Comparison of ENCODE assay signal across 19 cellular contexts in the genomic region with DNA sequence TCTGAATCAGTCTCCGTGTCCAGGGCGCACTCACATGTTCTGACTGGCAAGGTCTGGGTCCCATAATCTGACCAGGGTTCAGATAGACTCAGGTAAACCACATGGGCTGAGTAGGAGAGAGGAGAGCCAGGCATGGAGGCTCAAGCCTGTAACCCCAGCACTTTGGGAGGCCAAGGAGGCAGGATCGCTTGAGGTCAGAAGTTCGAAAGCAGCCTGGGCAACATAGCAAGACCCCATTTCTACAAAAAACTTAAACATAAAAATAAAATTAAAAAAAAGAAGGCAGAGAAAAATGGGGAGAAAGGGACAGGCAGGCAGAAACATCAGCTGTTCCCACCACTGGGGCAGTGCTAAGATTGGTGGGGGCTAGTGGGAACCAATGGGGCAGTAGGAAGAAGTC. TPM values are rescaled to one million over a fixed set of nuclear protein-coding genes. Genes with fewer than 3 reads are reported as not detected.
DNase-seq lines count a peak whose midpoint lies in the region; ATAC-seq and TF ChIP-seq lines count a peak whose summit lies in the region.
"Had no signal": no experiment of that assay in that cellular context is flagged by ENCODE, and none has a peak within 500 bp of the region (broad histone marks: within the 10 kb centered on the region; RNA-seq: fewer than 3 reads in every experiment).

No MANE protein-coding gene starts in this region.

- POLR2A ChIA-PET in SK-N-SH (lab: Yijun Ruan, JAX), result no interaction called here

- H3F3A ChIP-seq in SK-N-SH (replicated peaks; ENCODE audit: insufficient read depth), result peaks cover 13% of the 10 kb centered on the region

- H3K36me3 ChIP-seq in gastrocnemius medialis (peaks cover 0 to 61% of the 10 kb centered on the region in 2 donors), SK-N-SH (replicated peaks in 1 of 2; ENCODE audit: control insufficient read depth in 1 of 2, insufficient read depth in 2 of 2, low read length in 1 of 2) (peaks cover 45 to 79% of the 10 kb centered on the region in 2 experiments)

- no peak for TF ChIP-seq RAD21 in SK-N-SH (IDR thresholded peaks at IDR 0.05; ENCODE audit: low read length)

- peaks cover 36% of the 10 kb centered on the region for H3K36me3 Mint-ChIP-seq in activated naive CD8-positive, alpha-beta T cell treated with anti-CD3 and anti-CD28 coated beads for 36 hours
- peaks cover 43% of the 10 kb centered on the region for H3K36me3 Mint-ChIP-seq in activated naive CD8-positive, alpha-beta T cell treated with anti-CD3 and anti-CD28 coated beads, Interleukin-2, amount 50 U/mL, for 24 hours (ENCODE audit: low read depth)
- peaks cover 68% of the 10 kb centered on the region for H3K36me3 Mint-ChIP-seq in central memory CD8-positive, alpha-beta T cell (ENCODE audit: insufficient read depth)

- H3K4me3 Mint-ChIP-seq in activated naive CD8-positive, alpha-beta T cell treated with anti-CD3 and anti-CD28 coated beads for 36 hours, result no peak overlapping the region
- H3K4me3 Mint-ChIP-seq in activated naive CD8-positive, alpha-beta T cell treated with anti-CD3 and anti-CD28 coated beads, Interleukin-2, amount 50 U/mL, for 24 hours, result no peak overlapping the region
- peak overlapping the region; percentile 7 for H3K4me3 Mint-ChIP-seq in central memory CD8-positive, alpha-beta T cell

- intact Hi-C loops in gastrocnemius medialis (cut with DNase I; ENCODE audit: low total_unique reads), result no loop called here

- no peak for TF ChIP-seq POLR2A in gastrocnemius medialis (IDR thresholded peaks at IDR 0.05)

- no peak overlapping the region for H3K4me2 ChIP-seq in SK-N-SH

- H3K4me1 ChIP-seq in gastrocnemius medialis, result peaks cover 20 to 25% of the 10 kb centered on the region in 2 donors
- H3K4me1 ChIP-seq in SK-N-SH (ENCODE audit: control insufficient read depth in 1 of 2, insufficient read depth in 2 of 2, low read depth in 1 of 2, low read length in 1 of 2), result peaks cover 9 to 16% of the 10 kb centered on the region in 2 experiments

- H3K4me1 Mint-ChIP-seq in activated naive CD8-positive, alpha-beta T cell treated with anti-CD3 and anti-CD28 coated beads for 36 hours, result peaks cover 25% of the 10 kb centered on the region
- H3K4me1 Mint-ChIP-seq in activated naive CD8-positive, alpha-beta T cell treated with anti-CD3 and anti-CD28 coated beads, Interleukin-2, amount 50 U/mL, for 24 hours, result peaks cover 29% of the 10 kb centered on the region
- H3K4me1 Mint-ChIP-seq in central memory CD8-positive, alpha-beta T cell, result peaks cover 42% of the 10 kb centered on the region

- H3K27ac Mint-ChIP-seq in activated naive CD8-positive, alpha-beta T cell treated with anti-CD3 and anti-CD28 coated beads for 36 hours, result peak overlapping the region; percentile 13
- no peak overlapping the region for H3K27ac Mint-ChIP-seq in activated naive CD8-positive, alpha-beta T cell treated with anti-CD3 and anti-CD28 coated beads, Interleukin-2, amount 50 U/mL, for 24 hours
- peak overlapping the region; percentile 76 for H3K27ac Mint-ChIP-seq in central memory CD8-positive, alpha-beta T cell (ENCODE audit: low read depth)

- peak overlapping the region in 3 of 4 donors; percentile 33 to 94 (median 52) for H3K27ac ChIP-seq in gastrocnemius medialis
- H3K27ac ChIP-seq in SK-N-SH (ENCODE audit: low read depth in 2 of 2, low read length in 1 of 2), result no peak overlapping the region

- no peaks in the 10 kb centered on the region for H3K9me3 Mint-ChIP-seq in activated naive CD8-positive, alpha-beta T cell treated with anti-CD3 and anti-CD28 coated beads for 36 hours
- H3K9me3 Mint-ChIP-seq in activated naive CD8-positive, alpha-beta T cell treated with anti-CD3 and anti-CD28 coated beads, Interleukin-2, amount 50 U/mL, for 24 hours, result no peaks in the 10 kb centered on the region
- H3K9me3 Mint-ChIP-seq in central memory CD8-positive, alpha-beta T cell, result no peaks in the 10 kb centered on the region
- H3K9me3 Mint-ChIP-seq: CD4-positive, CD25-positive, alpha-beta regulatory T cell had no signal

- H3K9ac ChIP-seq in SK-N-SH, result no peak overlapping the region

- no peak for DNase-seq in activated naive CD8-positive, alpha-beta T cell treated with anti-CD3 and anti-CD28 coated beads for 36 hours
- DNase-seq in activated naive CD8-positive, alpha-beta T cell treated with anti-CD3 and anti-CD28 coated beads, Interleukin-2, amount 50 U/mL, for 24 hours, result no peak
- peak; percentile 6 for DNase-seq in HuH-7.5 (ENCODE audit: low spot score)
- no peak for DNase-seq in central memory CD8-positive, alpha-beta T cell (ENCODE audit: low spot score in 2 of 2)
- DNase-seq in gastrocnemius medialis, result peak in 1 of 2 donors; percentile 18
- DNase-seq in SW480 (ENCODE audit: low spot score), result no peak
- DNase-seq in retina, result no peak
- no peak for DNase-seq in SK-N-SH
- DNase-seq: CD4-positive, CD25-positive, alpha-beta regulatory T cell; EL; KBM-7; NCI-H1092 treated with DMSO at 0.1 percent for 48 hours; NCI-H146; NCI-H2029; NCI-H345; NCI-H524; NCI-H774; NK-92 treated with Interleukin-12 subunit alpha and Interleukin-12 subunit beta, amount 100 ng/mL, for 24 hours; SIG-M5 had no signal

- no peaks in the 10 kb centered on the region for H3K27me3 Mint-ChIP-seq in activated naive CD8-positive, alpha-beta T cell treated with anti-CD3 and anti-CD28 coated beads for 36 hours
- H3K27me3 Mint-ChIP-seq in activated naive CD8-positive, alpha-beta T cell treated with anti-CD3 and anti-CD28 coated beads, Interleukin-2, amount 50 U/mL, for 24 hours, result no peaks in the 10 kb centered on the region
- no peaks in the 10 kb centered on the region for H3K27me3 Mint-ChIP-seq in central memory CD8-positive, alpha-beta T cell
- H3K27me3 Mint-ChIP-seq: CD4-positive, CD25-positive, alpha-beta regulatory T cell had no signal

- WGBS in SK-N-SH (ENCODE audit: low lambda C conversion rate), result 98% methylated on average over 4 of the region's 4 CpGs

- no peaks in the 10 kb centered on the region for H3K9me3 ChIP-seq in gastrocnemius medialis
- no peaks in the 10 kb centered on the region for H3K9me3 ChIP-seq in SK-N-SH

- in situ Hi-C loops in gastrocnemius medialis (cut with MboI; ENCODE audit: low sequenced_read_pairs in 4 of 4), result loop anchor here in 1 of 4 donors (25.0 kb wide), 1 partner anchor 932 kb away; a partner anchor contains a TSS

- no peaks in the 10 kb centered on the region for H3K9me2 ChIP-seq in SK-N-SH

- no peak for ATAC-seq in activated naive CD8-positive, alpha-beta T cell treated with anti-CD3 and anti-CD28 coated beads, Interleukin-2, amount 50 U/mL, for 24 hours
- ATAC-seq in central memory CD8-positive, alpha-beta T cell (replicated peaks; ENCODE audit: extremely low read depth, poor library complexity, severe bottlenecking), result no peak
- ATAC-seq in gastrocnemius medialis, result no peak

- CTCF ChIA-PET in SK-N-SH (lab: Yijun Ruan, JAX), result no interaction called here

- H3K27me3 ChIP-seq in gastrocnemius medialis (no peaks in the 10 kb centered on the region), SK-N-SH (ENCODE audit: insufficient read depth) (no peaks in the 10 kb centered on the region)

- TF ChIP-seq EP300 in SK-N-SH (IDR thresholded peaks at IDR 0.05; ENCODE audit: borderline replicate concordance in 1 of 2, low read depth in 1 of 2, low read length in 1 of 2), result no peak

- peaks cover 36% of the 10 kb centered on the region for H4K20me1 ChIP-seq in SK-N-SH (ENCODE audit: insufficient read depth)

- TF ChIP-seq CTCF in gastrocnemius medialis (IDR thresholded peaks at IDR 0.05 in 4 of 5, conservative IDR thresholded peaks at IDR 0.05 in 1 of 5), result no peak
- no peak for TF ChIP-seq CTCF in SK-N-SH (IDR thresholded peaks at IDR 0.05)

- peaks cover 56% of the 10 kb centered on the region for H3K79me2 ChIP-seq in SK-N-SH (ENCODE audit: insufficient read depth)

- H2AFZ ChIP-seq in SK-N-SH (ENCODE audit: low read depth), result no peak overlapping the region

- H3K4me3 ChIP-seq in gastrocnemius medialis (no peak overlapping the region), SK-N-SH (ENCODE audit: low read depth in 2 of 2, low read length in 1 of 2) (no peak overlapping the region)

TF ChIP-seq in SK-N-SH, 30 proteins besides CTCF, POLR2A, EP300 and RAD21 (continues in another document):
- no peak for TF ChIP-seq GABPA (IDR thresholded peaks at IDR 0.05; ENCODE audit: low read depth)
- TF ChIP-seq SMC3 (IDR thresholded peaks at IDR 0.05; ENCODE audit: low read depth, low read length), result no peak
- no peak for TF ChIP-seq YY1 (IDR thresholded peaks at IDR 0.05; ENCODE audit: low read depth)

RNA-seq across cellular contexts. Expression of a gene that starts 5.4 kb away (rescaled TPM):
- 10 to 100 TPM; 26.8 to 27.0 TPM for total RNA-seq in activated naive CD8-positive, alpha-beta T cell treated with anti-CD3 and anti-CD28 coated beads for 36 hours
- 100 to 1,000 TPM in 1 of 4 donors, 10 to 100 TPM in 3; 68.2 to 128 (median 78.6) TPM for total RNA-seq in gastrocnemius medialis
- 105 and 123 TPM in 2 replicates for polyA plus RNA-seq in SK-N-SH (2012; rRNA removed)
- polyA plus RNA-seq in SK-N-SH (2012; cell fraction: cytosol; rRNA removed), result 83.4 and 97.1 TPM in 2 replicates
- polyA plus RNA-seq in SK-N-SH (2012; cell fraction: nucleus; rRNA removed), result 137 and 155 TPM in 2 replicates

RNA-seq across cellular contexts. Expression of a gene that starts 5.6 kb away (rescaled TPM):
- total RNA-seq in activated naive CD8-positive, alpha-beta T cell treated with anti-CD3 and anti-CD28 coated beads for 36 hours, result 10 to 100 TPM; 27.7 to 29.8 TPM
- total RNA-seq in gastrocnemius medialis, result 10 to 100 TPM; 16.2 to 49.4 (median 22.8) TPM
- polyA plus RNA-seq in SK-N-SH (2012; rRNA removed), result 15.4 and 17.3 TPM in 2 replicates
- polyA plus RNA-seq in SK-N-SH (2012; cell fraction: cytosol; rRNA removed), result 21.3 and 22.4 TPM in 2 replicates
- polyA plus RNA-seq in SK-N-SH (2012; cell fraction: nucleus; rRNA removed), result 4.1 and 5.7 TPM in 2 replicates

RNA-seq across cellular contexts. Expression of a gene that starts 48.2 kb away (rescaled TPM):
- total RNA-seq in activated naive CD8-positive, alpha-beta T cell treated with anti-CD3 and anti-CD28 coated beads for 36 hours, result 10 to 100 TPM; 19.8 to 25.4 TPM
- total RNA-seq in gastrocnemius medialis, result 10 to 100 TPM; 22.0 to 30.6 (median 27.0) TPM
- 50.0 and 52.0 TPM in 2 replicates for polyA plus RNA-seq in SK-N-SH (2012; rRNA removed)
- polyA plus RNA-seq in SK-N-SH (2012; cell fraction: cytosol; rRNA removed), result 41.9 and 42.1 TPM in 2 replicates
- polyA plus RNA-seq in SK-N-SH (2012; cell fraction: nucleus; rRNA removed), result 140 and 154 TPM in 2 replicates

RNA-seq across cellular contexts. Expression of a gene that starts 48.4 kb away (rescaled TPM):
- 10 to 100 TPM; 26.3 to 27.2 TPM for total RNA-seq in activated naive CD8-positive, alpha-beta T cell treated with anti-CD3 and anti-CD28 coated beads for 36 hours
- 10 to 100 TPM; 11.6 to 16.8 (median 14.2) TPM for total RNA-seq in gastrocnemius medialis
- polyA plus RNA-seq in SK-N-SH (2012; rRNA removed), result 5.1 and 6.4 TPM in 2 replicates
- 9.3 and 15.8 TPM in 2 replicates for polyA plus RNA-seq in SK-N-SH (2012; cell fraction: cytosol; rRNA removed)
- polyA plus RNA-seq in SK-N-SH (2012; cell fraction: nucleus; rRNA removed), result 0.66 and 1.4 TPM in 2 replicates

Comparison
In these comparisons a context has a peak if more than half of its experiments do, and no peak if none do; other contexts are left out.
1. H3K27ac ChIP-seq: peak in gastrocnemius medialis (3 of 4); none in SK-N-SH (0 of 2).